28 cellular contexts compared by ENCODE assay signal in the genomic region with DNA sequence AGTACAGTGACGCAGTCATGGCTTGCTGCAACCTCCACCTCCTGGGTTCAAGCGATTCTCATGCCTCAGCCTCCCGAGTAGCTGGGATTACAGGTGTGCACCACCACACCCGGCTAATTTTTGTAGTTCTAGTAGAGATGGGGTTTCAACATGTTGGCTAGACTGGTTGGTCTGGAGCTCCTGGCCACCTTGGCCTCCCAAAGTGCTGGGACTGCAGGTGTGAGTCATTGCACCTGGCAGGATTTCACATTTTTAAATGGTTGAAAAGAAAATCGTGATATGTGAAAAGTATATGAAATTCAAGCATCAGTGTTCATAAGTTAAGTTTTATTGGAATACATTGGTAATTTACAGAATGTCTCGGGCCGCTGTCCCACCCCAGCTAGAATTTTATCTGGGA.
"Had no signal": no experiment of that assay in that cellular context is flagged by ENCODE, and none has a peak within 500 bp of the region (broad histone marks: within the 10 kb centered on the region; RNA-seq: fewer than 3 reads in every experiment).

No MANE protein-coding gene starts in this region.

- H3K27me3 ChIP-seq: adrenal gland had no signal

- H3K27ac Mint-ChIP-seq: activated B cell treated with CpG ODN at 0.5 μM for 24 hours; activated CD8-positive, alpha-beta memory T cell treated with anti-CD3 and anti-CD28 coated beads, Interleukin-2, amount 10 ng/mL, durations not matched to agents 7 days and 5 days; T-cell had no signal

- H3K4me3 ChIP-seq: adrenal gland, K562, SK-N-MC had no signal

- H3K27ac ChIP-seq: adrenal gland, SK-N-MC had no signal

- H3K36me3 ChIP-seq: adrenal gland had no signal

- ATAC-seq: activated CD8-positive, alpha-beta memory T cell treated with anti-CD3 and anti-CD28 coated beads, Interleukin-2, amount 10 ng/mL, durations not matched to agents 7 days and 5 days; K562; T-cell had no signal

- H3K4me3 Mint-ChIP-seq: activated B cell treated with CpG ODN at 0.5 μM for 24 hours had no signal

- H3K27me3 Mint-ChIP-seq: activated B cell treated with CpG ODN at 0.5 μM for 24 hours; activated CD4-positive, alpha-beta T cell treated with anti-CD3 and anti-CD28 coated beads, Interleukin-2, amount 10 ng/mL, durations not matched to agents 24 days and 14 days; activated CD8-positive, alpha-beta memory T cell treated with anti-CD3 and anti-CD28 coated beads, Interleukin-2, amount 10 ng/mL, durations not matched to agents 7 days and 5 days; activated naive CD8-positive, alpha-beta T cell treated with anti-CD3 and anti-CD28 coated beads, Interleukin-2, amount 10 ng/mL, durations not matched to agents 7 days and 5 days; T-cell had no signal

- DNase-seq: activated B cell treated with CpG ODN at 0.5 μM for 24 hours; activated CD4-positive, alpha-beta T cell treated with anti-CD3 and anti-CD28 coated beads for 1 hour; activated CD4-positive, alpha-beta T cell treated with anti-CD3 and anti-CD28 coated beads, Interleukin-2, amount 10 ng/mL, durations not matched to agents 24 days and 14 days; activated CD4-positive, alpha-beta T cell treated with anti-CD3 and anti-CD28 coated beads, Interleukin-2, amount 50 U/mL, for 48 hours; activated CD8-positive, alpha-beta memory T cell treated with anti-CD3 and anti-CD28 coated beads, Interleukin-2, amount 10 ng/mL, durations not matched to agents 7 days and 5 days; activated naive CD4-positive, alpha-beta T cell treated with anti-CD3 and anti-CD28 coated beads, Interleukin-2, amount 50 U/mL, for 16 hours; activated naive CD8-positive, alpha-beta T cell treated with anti-CD3 and anti-CD28 coated beads, Interleukin-2, amount 10 ng/mL, durations not matched to agents 7 days and 5 days; activated T-cell treated with anti-CD3 and anti-CD28 coated beads, Interleukin-2, amount 50 U/mL, for 48 hours; adrenal gland; anterior cingulate cortex; caudate nucleus; Kasumi-1; MV-4-11; NCI-H1092 treated with DMSO at 0.1 percent for 48 hours; NCI-H1417 treated with DMSO at 0.1 percent for 48 hours; NCI-H1694; NCI-H2029; NCI-H2107; NCI-H2171 treated with DMSO at 0.1 percent for 48 hours; NCI-H345; NCI-H510A; NCI-H82; SIG-M5; T-cell; T-helper 2 cell; T1000 had no signal

- H3K9me3 Mint-ChIP-seq: activated B cell treated with CpG ODN at 0.5 μM for 24 hours; activated CD4-positive, alpha-beta T cell treated with anti-CD3 and anti-CD28 coated beads, Interleukin-2, amount 10 ng/mL, durations not matched to agents 24 days and 14 days; activated naive CD8-positive, alpha-beta T cell treated with anti-CD3 and anti-CD28 coated beads, Interleukin-2, amount 10 ng/mL, durations not matched to agents 7 days and 5 days; T-cell had no signal

- H3K9me3 ChIP-seq: adrenal gland had no signal
